In genomic region chr13:68697551-68697950, GRCh38 we compare ENCODE assay signal across 21 cellular contexts.
DNase-seq lines count a peak whose midpoint lies in the region; ATAC-seq, FAIRE-seq and TF ChIP-seq lines count a peak whose summit lies in the region.
"Had no signal": no experiment of that assay in that cellular context is flagged by ENCODE, and none has a peak within 500 bp of the region (broad histone marks: within the 10 kb centered on the region; RNA-seq: fewer than 3 reads in every experiment).

No MANE protein-coding gene starts in this region.

- H3K27me3 Mint-ChIP-seq in glutamatergic neuron (ENCODE audit: unreplicated experiment) = no peaks in the 10 kb centered on the region
- H3K27me3 Mint-ChIP-seq: activated naive CD8-positive, alpha-beta T cell treated with anti-CD3 and anti-CD28 coated beads, Interleukin-2, amount 10 ng/mL, durations not matched to agents 7 days and 5 days had no signal

- no peak for ATAC-seq in HG03139 (IDR thresholded peaks at IDR 0.05; ENCODE audit: unreplicated experiment)
- ATAC-seq: HepG2; stimulated activated effector memory CD8-positive, alpha-beta T cell treated with anti-CD3 and anti-CD28 coated beads, Interleukin-12 subunit alpha, Interleukin-12 subunit beta, amount 100 ng/mL, for 72 hours had no signal

- H3K4me3 Mint-ChIP-seq in glutamatergic neuron (ENCODE audit: unreplicated experiment) = no peak overlapping the region
- H3K4me3 Mint-ChIP-seq: activated naive CD8-positive, alpha-beta T cell treated with anti-CD3 and anti-CD28 coated beads, Interleukin-2, amount 10 ng/mL, durations not matched to agents 7 days and 5 days; HFFc6; nephron; stimulated activated effector memory CD8-positive, alpha-beta T cell treated with anti-CD3 and anti-CD28 coated beads, Interleukin-12 subunit alpha, Interleukin-12 subunit beta, amount 100 ng/mL, for 72 hours had no signal

- no peak overlapping the region for H3K9ac ChIP-seq in SK-N-SH

- H3K27ac Mint-ChIP-seq in glutamatergic neuron (ENCODE audit: unreplicated experiment) = peak overlapping the region; percentile 20
- H3K27ac Mint-ChIP-seq: activated naive CD8-positive, alpha-beta T cell treated with anti-CD3 and anti-CD28 coated beads, Interleukin-2, amount 10 ng/mL, durations not matched to agents 7 days and 5 days; HFFc6; stimulated activated effector memory CD8-positive, alpha-beta T cell treated with anti-CD3 and anti-CD28 coated beads, Interleukin-12 subunit alpha, Interleukin-12 subunit beta, amount 100 ng/mL, for 72 hours had no signal

- H3K9me3 Mint-ChIP-seq in glutamatergic neuron (ENCODE audit: unreplicated experiment) = no peaks in the 10 kb centered on the region
- H3K9me3 Mint-ChIP-seq: activated naive CD8-positive, alpha-beta T cell treated with anti-CD3 and anti-CD28 coated beads, Interleukin-2, amount 10 ng/mL, durations not matched to agents 7 days and 5 days; nephron had no signal

- no peaks in the 10 kb centered on the region for H3F3A ChIP-seq in SK-N-SH (replicated peaks; ENCODE audit: insufficient read depth)

- no peak overlapping the region for H3K4me2 ChIP-seq in SK-N-SH

- H3K27me3 ChIP-seq in SK-N-SH (ENCODE audit: insufficient read depth) = no peaks in the 10 kb centered on the region
- H3K27me3 ChIP-seq: esophagus muscularis mucosa, SJSA1, thyroid gland had no signal

- no peaks in the 10 kb centered on the region for H3K9me2 ChIP-seq in SK-N-SH

- H4K20me1 ChIP-seq in SK-N-SH (ENCODE audit: insufficient read depth) = no peaks in the 10 kb centered on the region

- H3K9me3 ChIP-seq in SK-N-SH = no peaks in the 10 kb centered on the region
- H3K9me3 ChIP-seq: esophagus muscularis mucosa, SJSA1, thyroid gland had no signal

- TF ChIP-seq RAD21 in SK-N-SH (IDR thresholded peaks at IDR 0.05; ENCODE audit: low read length) = no peak

- no peaks in the 10 kb centered on the region for H3K79me2 ChIP-seq in SK-N-SH (ENCODE audit: insufficient read depth)

- POLR2A ChIA-PET in SK-N-SH (lab: Yijun Ruan, JAX) = no interaction called here

- DNase-seq in D341Med (ENCODE audit: low spot score) = peak; percentile 64
- DNase-seq in HTR-8/SVneo (ENCODE audit: insufficient read length, low spot score) = peak; percentile 15
- peak; percentile 31 for DNase-seq in SK-N-SH
- DNase-seq in glutamatergic neuron = no peak
- DNase-seq in activated naive CD4-positive, alpha-beta T cell treated with anti-CD3 and anti-CD28 coated beads, Interleukin-2, amount 50 U/mL, for 16 hours = no peak
- DNase-seq in activated effector memory CD4-positive, alpha-beta T cell treated with anti-CD3 and anti-CD28 coated beads, Interleukin-2, amount 50 U/mL, for 16 hours = no peak
- no peak for DNase-seq in effector CD4-positive, alpha-beta T cell
- DNase-seq: activated CD4-positive, alpha-beta T cell treated with anti-CD3 and anti-CD28 coated beads, Interleukin-2, amount 50 U/mL, for 48 hours; activated naive CD8-positive, alpha-beta T cell treated with anti-CD3 and anti-CD28 coated beads, Interleukin-2, amount 10 ng/mL, durations not matched to agents 7 days and 5 days; dorsolateral prefrontal cortex; HFFc6; mesendoderm; NCI-H2029 treated with DMSO at 0.1 percent for 48 hours; stimulated activated CD4-positive, alpha-beta T cell treated with anti-CD3 and anti-CD28 coated beads, Interleukin-12 subunit alpha, Interleukin-12 subunit beta, amount 100 ng/mL, for 4 hours; thyroid gland had no signal

- CTCF ChIA-PET in SK-N-SH (lab: Yijun Ruan, JAX) = no interaction called here

- WGBS in SK-N-SH (ENCODE audit: low lambda C conversion rate) = 2% methylated on average over 3 of the region's 3 CpGs

- H3K36me3 Mint-ChIP-seq in glutamatergic neuron (ENCODE audit: unreplicated experiment) = no peaks in the 10 kb centered on the region
- H3K36me3 Mint-ChIP-seq: activated naive CD8-positive, alpha-beta T cell treated with anti-CD3 and anti-CD28 coated beads, Interleukin-2, amount 10 ng/mL, durations not matched to agents 7 days and 5 days; stimulated activated effector memory CD8-positive, alpha-beta T cell treated with anti-CD3 and anti-CD28 coated beads, Interleukin-12 subunit alpha, Interleukin-12 subunit beta, amount 100 ng/mL, for 72 hours had no signal

- no peak for TF ChIP-seq CTCF in SK-N-SH (IDR thresholded peaks at IDR 0.05)
- TF ChIP-seq CTCF in glutamatergic neuron (IDR thresholded peaks at IDR 0.05; ENCODE audit: partially characterized antibody, unreplicated experiment) = no peak

- H3K36me3 ChIP-seq in SK-N-SH (replicated peaks in 1 of 2; ENCODE audit: control insufficient read depth in 1 of 2, insufficient read depth in 2 of 2, low read length in 1 of 2) = no peaks in the 10 kb centered on the region
- H3K36me3 ChIP-seq: esophagus muscularis mucosa, SJSA1, thyroid gland had no signal

- peak overlapping the region; percentile 8; the same call in 1 of the 2 replicates for H2AFZ ChIP-seq in SK-N-SH (ENCODE audit: low read depth)

- peak in 1 of 2 experiments; percentile 33; a peak in 1 of 4 replicates for TF ChIP-seq EP300 in SK-N-SH (IDR thresholded peaks at IDR 0.05; ENCODE audit: borderline replicate concordance in 1 of 2, low read depth in 1 of 2, low read length in 1 of 2)

- no peak overlapping the region for H3K4me3 ChIP-seq in SK-N-SH (ENCODE audit: low read depth in 2 of 2, low read length in 1 of 2)
- H3K4me3 ChIP-seq: dorsolateral prefrontal cortex, esophagus muscularis mucosa, SJSA1, thyroid gland had no signal

- H3K27ac ChIP-seq in SK-N-SH (ENCODE audit: low read depth in 2 of 2, low read length in 1 of 2) = peak overlapping the region in 1 of 2 experiments; percentile 39; a peak in 1 of 4 replicates
- H3K27ac ChIP-seq: dorsolateral prefrontal cortex, esophagus muscularis mucosa, SJSA1, thyroid gland had no signal

- H3K4me1 Mint-ChIP-seq in glutamatergic neuron (ENCODE audit: low read depth, unreplicated experiment) = peaks cover 3% of the 10 kb centered on the region
- H3K4me1 Mint-ChIP-seq: activated naive CD8-positive, alpha-beta T cell treated with anti-CD3 and anti-CD28 coated beads, Interleukin-2, amount 10 ng/mL, durations not matched to agents 7 days and 5 days; nephron; stimulated activated effector memory CD8-positive, alpha-beta T cell treated with anti-CD3 and anti-CD28 coated beads, Interleukin-12 subunit alpha, Interleukin-12 subunit beta, amount 100 ng/mL, for 72 hours had no signal

- FAIRE-seq in HTR-8/SVneo (lab: Jason Lieb, UNC) = no peak
- FAIRE-seq: HepG2 had no signal

- H3K4me1 ChIP-seq in SK-N-SH (ENCODE audit: control insufficient read depth in 1 of 2, insufficient read depth in 2 of 2, low read depth in 1 of 2, low read length in 1 of 2) = peaks cover 0 to 4% of the 10 kb centered on the region in 2 experiments; a peak in 2 of 4 replicates
- H3K4me1 ChIP-seq: esophagus muscularis mucosa, SJSA1, thyroid gland had no signal

TF ChIP-seq in SK-N-SH, 30 proteins besides CTCF, POLR2A, EP300 and RAD21 (continues in another document):
- TF ChIP-seq MXI1 (IDR thresholded peaks at IDR 0.05; ENCODE audit: low read depth, low read length) (no peak), RCOR1 (IDR thresholded peaks at IDR 0.05; ENCODE audit: low read length) (no peak), FOXJ3 (CRISPR knock-in tag; IDR thresholded peaks at IDR 0.05) (no peak), REST (IDR thresholded peaks at IDR 0.05; ENCODE audit: low read depth, low read length) (no peak), TCF12 (IDR thresholded peaks at IDR 0.05) (peak; percentile 73), JUND (IDR thresholded peaks at IDR 0.05) (peak; percentile 47), RFX5 (IDR thresholded peaks at IDR 0.05; ENCODE audit: low read length) (no peak), SMC3 (IDR thresholded peaks at IDR 0.05; ENCODE audit: low read depth, low read length) (no peak), CHD2 (IDR thresholded peaks at IDR 0.05; ENCODE audit: low read length, partially characterized antibody) (no peak), MEF2A (IDR thresholded peaks at IDR 0.05; ENCODE audit: borderline replicate concordance, low read depth) (no peak)
- TF ChIP-seq, protein P1, sequence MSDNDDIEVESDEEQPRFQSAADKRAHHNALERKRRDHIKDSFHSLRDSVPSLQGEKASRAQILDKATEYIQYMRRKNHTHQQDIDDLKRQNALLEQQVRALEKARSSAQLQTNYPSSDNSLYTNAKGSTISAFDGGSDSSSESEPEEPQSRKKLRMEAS (IDR thresholded peaks at IDR 0.05; ENCODE audit: low read depth) = no peak
- TF ChIP-seq, protein P2, sequence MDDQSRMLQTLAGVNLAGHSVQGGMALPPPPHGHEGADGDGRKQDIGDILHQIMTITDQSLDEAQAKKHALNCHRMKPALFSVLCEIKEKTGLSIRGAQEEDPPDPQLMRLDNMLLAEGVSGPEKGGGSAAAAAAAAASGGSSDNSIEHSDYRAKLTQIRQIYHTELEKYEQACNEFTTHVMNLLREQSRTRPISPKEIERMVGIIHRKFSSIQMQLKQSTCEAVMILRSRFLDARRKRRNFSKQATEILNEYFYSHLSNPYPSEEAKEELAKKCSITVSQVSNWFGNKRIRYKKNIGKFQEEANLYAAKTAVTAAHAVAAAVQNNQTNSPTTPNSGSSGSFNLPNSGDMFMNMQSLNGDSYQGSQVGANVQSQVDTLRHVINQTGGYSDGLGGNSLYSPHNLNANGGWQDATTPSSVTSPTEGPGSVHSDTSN (IDR thresholded peaks at IDR 0.05) = peak; percentile 89

Comparison
In these comparisons a context has a peak if more than half of its experiments do, and no peak if none do; other contexts are left out.
1. DNase-seq: peak in D341Med (single experiment), HTR-8/SVneo (single experiment) and SK-N-SH (single experiment); none in glutamatergic neuron (single experiment), activated naive CD4-positive, alpha-beta T cell treated with anti-CD3 and anti-CD28 coated beads, Interleukin-2, amount 50 U/mL, for 16 hours (single experiment), activated effector memory CD4-positive, alpha-beta T cell treated with anti-CD3 and anti-CD28 coated beads, Interleukin-2, amount 50 U/mL, for 16 hours (single experiment) and effector CD4-positive, alpha-beta T cell (single experiment).